ENCODE assay signal across 37 cellular contexts in genomic region chr9:35870351-35870923, GRCh38. TPM values are rescaled to one million over a fixed set of nuclear protein-coding genes. Genes with fewer than 3 reads are reported as not detected.
"Had no signal": no experiment of that assay in that cellular context is flagged by ENCODE, and none has a peak within 500 bp of the region (broad histone marks: within the 10 kb centered on the region; RNA-seq: fewer than 3 reads in every experiment).

A gene with protein sequence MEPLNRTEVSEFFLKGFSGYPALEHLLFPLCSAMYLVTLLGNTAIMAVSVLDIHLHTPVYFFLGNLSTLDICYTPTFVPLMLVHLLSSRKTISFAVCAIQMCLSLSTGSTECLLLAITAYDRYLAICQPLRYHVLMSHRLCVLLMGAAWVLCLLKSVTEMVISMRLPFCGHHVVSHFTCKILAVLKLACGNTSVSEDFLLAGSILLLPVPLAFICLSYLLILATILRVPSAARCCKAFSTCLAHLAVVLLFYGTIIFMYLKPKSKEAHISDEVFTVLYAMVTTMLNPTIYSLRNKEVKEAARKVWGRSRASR (minus strand): TSS chr9:35870401. CDS start chr9:35870401, 0 bp downstream.

- FAIRE-seq: RCC 7860 had no signal

- H3K27me3 ChIP-seq: brain microvascular endothelial cell, cardiac muscle cell had no signal

- H2AFZ ChIP-seq: PC-9 had no signal

- DNase-seq: activated B cell treated with CpG ODN at 0.5 μM for 24 hours; activated CD4-positive, alpha-beta T cell treated with anti-CD3 and anti-CD28 coated beads for 4 hours; activated CD4-positive, CD25-positive, alpha-beta regulatory T cell treated with anti-CD3 and anti-CD28 coated beads, Interleukin-2, amount 50 U/mL, for 72 hours; activated CD8-positive, alpha-beta T cell treated with anti-CD3 and anti-CD28 coated beads for 36 hours; activated gamma-delta T cell treated with Interleukin-2 at 50 U/mL for 16 hours; activated naive CD4-positive, alpha-beta T cell treated with anti-CD3 and anti-CD28 coated beads for 36 hours; activated T-cell treated with anti-CD3 and anti-CD28 coated beads for 4 hours; activated T-cell treated with anti-CD3 and anti-CD28 coated beads, Interleukin-2, amount 50 U/mL, for 4 hours; amniotic stem cell; brain microvascular endothelial cell; Karpas-422; MM.1S; MV-4-11; NCI-H1092; NCI-H146; NCI-H187; NCI-H2029 treated with DMSO at 0.1 percent for 48 hours; NCI-H2107; NCI-H2171; NCI-H510A; NCI-H526; NCI-H748 treated with DMSO at 0.1 percent for 48 hours; PC-9; Right ventricle myocardium superior; SW 1271; T-helper 1 cell; T-helper 2 cell; T-helper 9 cell had no signal

- H3K4me3 Mint-ChIP-seq: activated B cell treated with CpG ODN at 0.5 μM for 24 hours; activated CD8-positive, alpha-beta T cell treated with anti-CD3 and anti-CD28 coated beads for 36 hours; activated naive CD4-positive, alpha-beta T cell treated with anti-CD3 and anti-CD28 coated beads for 36 hours; activated T-cell treated with anti-CD3 and anti-CD28 coated beads, Interleukin-2, amount 50 U/mL, for 4 hours; activated T-helper 1 cell treated with anti-CD3 and anti-CD28 coated beads, Interleukin-12 subunit alpha, Interleukin-12 subunit beta, Interleukin-2, Interleukin-4 antibody, amounts not matched to agents 30 ng/mL and 10 ng/mL and 1 ng/mL, durations not matched to agents 14 hours and 24 hours and 36 hours; central memory CD8-positive, alpha-beta T cell had no signal

- H3K27ac ChIP-seq: brain microvascular endothelial cell, cardiac muscle cell, PC-9, VCaP had no signal

- H3K4me1 Mint-ChIP-seq: activated B cell treated with CpG ODN at 0.5 μM for 24 hours; central memory CD8-positive, alpha-beta T cell had no signal

- H3K4me3 ChIP-seq: cardiac muscle cell, PC-9 had no signal

- H3K27ac Mint-ChIP-seq: activated B cell treated with CpG ODN at 0.5 μM for 24 hours; activated CD8-positive, alpha-beta T cell treated with anti-CD3 and anti-CD28 coated beads for 36 hours; activated naive CD4-positive, alpha-beta T cell treated with anti-CD3 and anti-CD28 coated beads for 36 hours; activated naive CD4-positive, alpha-beta T cell treated with anti-CD3 and anti-CD28 coated beads, Interleukin-2, amount 50 U/mL, for 72 hours; activated T-helper 1 cell treated with anti-CD3 and anti-CD28 coated beads, Interleukin-12 subunit alpha, Interleukin-12 subunit beta, Interleukin-2, Interleukin-4 antibody, amounts not matched to agents 30 ng/mL and 10 ng/mL and 1 ng/mL, durations not matched to agents 14 hours and 24 hours and 36 hours had no signal

- H3K4me2 ChIP-seq: PC-9 had no signal

- H3K36me3 Mint-ChIP-seq: activated naive CD4-positive, alpha-beta T cell treated with anti-CD3 and anti-CD28 coated beads, Interleukin-2, amount 50 U/mL, for 72 hours had no signal

- H3K9me3 Mint-ChIP-seq: activated CD8-positive, alpha-beta T cell treated with anti-CD3 and anti-CD28 coated beads for 36 hours; activated naive CD4-positive, alpha-beta T cell treated with anti-CD3 and anti-CD28 coated beads for 36 hours; activated naive CD4-positive, alpha-beta T cell treated with anti-CD3 and anti-CD28 coated beads, Interleukin-2, amount 50 U/mL, for 72 hours; activated T-cell treated with anti-CD3 and anti-CD28 coated beads, Interleukin-2, amount 50 U/mL, for 4 hours; activated T-helper 1 cell treated with anti-CD3 and anti-CD28 coated beads, Interleukin-12 subunit alpha, Interleukin-12 subunit beta, Interleukin-2, Interleukin-4 antibody, amounts not matched to agents 30 ng/mL and 10 ng/mL and 1 ng/mL, durations not matched to agents 14 hours and 24 hours and 36 hours; central memory CD8-positive, alpha-beta T cell had no signal

- ATAC-seq: activated CD8-positive, alpha-beta T cell treated with anti-CD3 and anti-CD28 coated beads for 36 hours; activated naive CD4-positive, alpha-beta T cell treated with anti-CD3 and anti-CD28 coated beads, Interleukin-2, amount 50 U/mL, for 72 hours; activated T-cell treated with anti-CD3 and anti-CD28 coated beads, Interleukin-2, amount 50 U/mL, for 4 hours had no signal

- H3K36me3 ChIP-seq: brain microvascular endothelial cell, cardiac muscle cell had no signal

RNA-seq across cellular contexts. Expression of the gene that starts here (rescaled TPM):
- total RNA-seq: activated B cell treated with CpG ODN at 0.5 μM for 24 hours; activated CD8-positive, alpha-beta T cell treated with anti-CD3 and anti-CD28 coated beads for 36 hours; activated naive CD4-positive, alpha-beta T cell treated with anti-CD3 and anti-CD28 coated beads for 36 hours; activated naive CD4-positive, alpha-beta T cell treated with anti-CD3 and anti-CD28 coated beads, Interleukin-2, amount 50 U/mL, for 72 hours; activated T-cell treated with anti-CD3 and anti-CD28 coated beads, Interleukin-2, amount 50 U/mL, for 4 hours; activated T-helper 1 cell treated with anti-CD3 and anti-CD28 coated beads, Interleukin-12 subunit alpha, Interleukin-12 subunit beta, Interleukin-2, Interleukin-4 antibody, amounts not matched to agents 30 ng/mL and 10 ng/mL and 1 ng/mL, durations not matched to agents 14 hours and 24 hours and 36 hours; aorta; cardiac muscle cell; chondrocyte; OCI-LY7; PC-9; Right ventricle myocardium superior had no signal
- polyA plus RNA-seq: aorta, cardiac muscle cell had no signal
